8 cellular contexts compared by ENCODE assay signal in genomic region chr5:159094745-159095144, GRCh38. TPM values are rescaled to one million over a fixed set of nuclear protein-coding genes. Genes with fewer than 3 reads are reported as not detected.
DNase-seq lines count a peak whose midpoint lies in the region; ATAC-seq, FAIRE-seq and TF ChIP-seq lines count a peak whose summit lies in the region.

No MANE protein-coding gene starts in this region.

- POLR2A ChIA-PET in A549 (lab: Yijun Ruan, JAX): interaction anchor here (0.7 to 1.3 kb wide), 2 partner anchors 115 to 324 kb away, joined by 3 to 4 read pairs; no protein-coding TSS in a partner anchor

- TF ChIP-seq CTCF in A549 (IDR thresholded peaks at IDR 0.05) (no peak), glutamatergic neuron (IDR thresholded peaks at IDR 0.05; ENCODE audit: partially characterized antibody, unreplicated experiment) (no peak)

- H3K27ac ChIP-seq in A549: peak overlapping the region; percentile 77 to 86

- peaks cover 31% of the 10 kb centered on the region for H3K4me1 Mint-ChIP-seq in glutamatergic neuron (ENCODE audit: low read depth, unreplicated experiment)

- peak overlapping the region; percentile 69 for H3K4me2 ChIP-seq in A549

- peak overlapping the region; percentile 100 for H3K27ac Mint-ChIP-seq in glutamatergic neuron (ENCODE audit: unreplicated experiment)

- TF ChIP-seq EP300 in A549 (IDR thresholded peaks at IDR 0.05): no peak

- no peaks in the 10 kb centered on the region for H3K9me3 ChIP-seq in A549

- H3K9me3 Mint-ChIP-seq in glutamatergic neuron (ENCODE audit: unreplicated experiment): peaks cover 46% of the 10 kb centered on the region

- CTCF ChIA-PET in A549 (lab: Yijun Ruan, JAX): interaction anchor here (1.1 to 1.5 kb wide), 4 partner anchors 12 to 399 kb away, joined by 3 to 12 read pairs (median 4); no protein-coding TSS in a partner anchor

- TF ChIP-seq POLR2A in A549 (IDR thresholded peaks at IDR 0.05; ENCODE audit: low read length): no peak

- DNase-seq in A549 (ENCODE audit: low read depth in 1 of 2, low spot score in 1 of 2) (peak; percentile 73 to 93), NCI-H226 (peak; percentile 71), activated T-cell treated with anti-CD3 and anti-CD28 coated beads for 24 hours (ENCODE audit: low read depth) (peak; percentile 35), glutamatergic neuron (peak; percentile 51), hypothalamus (lab: John Stamatoyannopoulos, UW) (no peak)
- peak; percentile 65 for DNase-seq in stimulated activated CD4-positive, alpha-beta T cell treated with anti-CD3 and anti-CD28 coated beads, Interleukin-1b, Interleukin-23, amount 100 ng/mL, for 48 hours

- H3K4me3 ChIP-seq in A549: peak overlapping the region; percentile 7; the same call in 1 of the 3 replicates

- peaks cover 16% of the 10 kb centered on the region for H3K36me3 Mint-ChIP-seq in glutamatergic neuron (ENCODE audit: unreplicated experiment)

- ATAC-seq in A549 (peak; percentile 47 to 63; a peak in 5 of 6 replicates), GM18498 (IDR thresholded peaks at IDR 0.05; ENCODE audit: unreplicated experiment) (peak; percentile 27), GM19467 (IDR thresholded peaks at IDR 0.05; ENCODE audit: unreplicated experiment) (no peak)

- peak; percentile 67 for FAIRE-seq in A549 (lab: Jason Lieb, UNC)

- TF ChIP-seq RAD21 in A549 (conservative IDR thresholded peaks at IDR 0.05 in 1 of 2, IDR thresholded peaks at IDR 0.05 in 1 of 2): no peak

- peaks cover 38% of the 10 kb centered on the region for H3K4me1 ChIP-seq in A549

- 3% methylated on average over 6 of the region's 6 CpGs for WGBS in A549 (ENCODE audit: missing lambda C conversion rate)

- peak overlapping the region; percentile 98 for H3K4me3 Mint-ChIP-seq in glutamatergic neuron (ENCODE audit: unreplicated experiment)

- peaks cover 42% of the 10 kb centered on the region for H3K27me3 Mint-ChIP-seq in glutamatergic neuron (ENCODE audit: unreplicated experiment)

TF ChIP-seq in A549, 52 proteins besides CTCF, POLR2A, EP300 and RAD21:
- no peak for TF ChIP-seq FOSL2 (IDR thresholded peaks at IDR 0.05)
- peak; percentile 23; the same call in 1 of the 2 replicates for TF ChIP-seq FOSL2 (CRISPR knock-in tag; IDR thresholded peaks at IDR 0.05)
- TF ChIP-seq JUN (IDR thresholded peaks at IDR 0.05): 0 out of 5 replicates have a peak, but pooled peaks of 1 of the 2 experiments have one; percentile 19
- no peak for TF ChIP-seq CBX2 (IDR thresholded peaks at IDR 0.05; ENCODE audit: borderline replicate concordance, low read depth)
- TF ChIP-seq PBX3 (IDR thresholded peaks at IDR 0.05): no peak
- no peak for TF ChIP-seq ZFP36 (IDR thresholded peaks at IDR 0.05; ENCODE audit: borderline replicate concordance, partially characterized antibody)
- TF ChIP-seq, protein P1, sequence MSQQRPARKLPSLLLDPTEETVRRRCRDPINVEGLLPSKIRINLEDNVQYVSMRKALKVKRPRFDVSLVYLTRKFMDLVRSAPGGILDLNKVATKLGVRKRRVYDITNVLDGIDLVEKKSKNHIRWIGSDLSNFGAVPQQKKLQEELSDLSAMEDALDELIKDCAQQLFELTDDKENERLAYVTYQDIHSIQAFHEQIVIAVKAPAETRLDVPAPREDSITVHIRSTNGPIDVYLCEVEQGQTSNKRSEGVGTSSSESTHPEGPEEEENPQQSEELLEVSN (IDR thresholded peaks at IDR 0.05; ENCODE audit: borderline replicate concordance, low read depth): no peak
- no peak for TF ChIP-seq TFCP2L1 (CRISPR knock-in tag; IDR thresholded peaks at IDR 0.05)
- TF ChIP-seq CHD4 (IDR thresholded peaks at IDR 0.05; ENCODE audit: borderline replicate concordance): no peak
- TF ChIP-seq BCL3 (IDR thresholded peaks at IDR 0.05): no peak
- TF ChIP-seq NR3C1 (IDR thresholded peaks at IDR 0.05): no peak
- no peak for TF ChIP-seq KDM1A (IDR thresholded peaks at IDR 0.05; ENCODE audit: low read depth)
- TF ChIP-seq CBX8 (IDR thresholded peaks at IDR 0.05): no peak
- TF ChIP-seq MYC (IDR thresholded peaks at IDR 0.05; ENCODE audit: borderline replicate concordance, low read length): no peak
- no peak for TF ChIP-seq ZNF302 (CRISPR knock-in tag; IDR thresholded peaks at IDR 0.05)
- TF ChIP-seq CEBPB (IDR thresholded peaks at IDR 0.05): 0 out of 4 replicates have a peak, but pooled peaks of 1 of the 2 experiments have one; percentile 4
- TF ChIP-seq SMC3 (IDR thresholded peaks at IDR 0.05): no peak
- peak; percentile 47; the same call in 1 of the 2 replicates for TF ChIP-seq NFE2L2 (conservative IDR thresholded peaks at IDR 0.05; ENCODE audit: low read length)
- TF ChIP-seq MAFK (IDR thresholded peaks at IDR 0.05; ENCODE audit: partially characterized antibody): peak; percentile 67
- TF ChIP-seq ESRRA (IDR thresholded peaks at IDR 0.05; ENCODE audit: borderline replicate concordance, low read length): no peak
- no peak for TF ChIP-seq BHLHE40 (IDR thresholded peaks at IDR 0.05; ENCODE audit: low read depth, low read length)
- TF ChIP-seq, protein P2, sequence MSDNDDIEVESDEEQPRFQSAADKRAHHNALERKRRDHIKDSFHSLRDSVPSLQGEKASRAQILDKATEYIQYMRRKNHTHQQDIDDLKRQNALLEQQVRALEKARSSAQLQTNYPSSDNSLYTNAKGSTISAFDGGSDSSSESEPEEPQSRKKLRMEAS (IDR thresholded peaks at IDR 0.05): peak; percentile 77
- TF ChIP-seq, protein P3, sequence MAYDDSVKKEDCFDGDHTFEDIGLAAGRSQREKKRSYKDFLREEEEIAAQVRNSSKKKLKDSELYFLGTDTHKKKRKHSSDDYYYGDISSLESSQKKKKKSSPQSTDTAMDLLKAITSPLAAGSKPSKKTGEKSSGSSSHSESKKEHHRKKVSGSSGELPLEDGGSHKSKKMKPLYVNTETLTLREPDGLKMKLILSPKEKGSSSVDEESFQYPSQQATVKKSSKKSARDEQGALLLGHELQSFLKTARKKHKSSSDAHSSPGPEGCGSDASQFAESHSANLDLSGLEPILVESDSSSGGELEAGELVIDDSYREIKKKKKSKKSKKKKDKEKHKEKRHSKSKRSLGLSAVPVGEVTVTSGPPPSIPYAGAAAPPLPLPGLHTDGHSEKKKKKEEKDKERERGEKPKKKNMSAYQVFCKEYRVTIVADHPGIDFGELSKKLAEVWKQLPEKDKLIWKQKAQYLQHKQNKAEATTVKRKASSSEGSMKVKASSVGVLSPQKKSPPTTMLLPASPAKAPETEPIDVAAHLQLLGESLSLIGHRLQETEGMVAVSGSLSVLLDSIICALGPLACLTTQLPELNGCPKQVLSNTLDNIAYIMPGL (CRISPR knock-in tag; IDR thresholded peaks at IDR 0.05; ENCODE audit: borderline replicate concordance): peak; percentile 76; the same call in 1 of the 2 replicates

RNA-seq across cellular contexts. Expression of gene EBF1, which starts 5.0 kb away (rescaled TPM):
- polyA plus RNA-seq in A549 (2011; rRNA removed) (1.8 and 2.4 TPM in 2 replicates), A549 (2017; fragmentation: RNase III; extraction: RNeasy Plus Mini Kit Qiagen cat#74134 plus additional on column Dnase treatment) (0.33 to 0.50 TPM (median 0.44 TPM) in 3 replicates)
- polyA plus RNA-seq in A549 (2012; cell fraction: cytosol; rRNA removed): 0.79 and 0.81 TPM in 2 replicates
- 1.4 and 1.8 TPM in 2 replicates for polyA plus RNA-seq in A549 (2012; cell fraction: nucleus; rRNA removed)
- 11.9 and 13.0 TPM in 2 replicates for polyA minus RNA-seq in A549 (2011; rRNA and poly(A)+ RNA removed)
- 412 TPM for total RNA-seq in glutamatergic neuron (ENCODE audit: unreplicated experiment)

Comparison
In these comparisons a context has a peak if more than half of its experiments do, and no peak if none do; other contexts are left out.
1. DNase-seq: peak in A549 (2 of 2), NCI-H226 (single experiment), activated T-cell treated with anti-CD3 and anti-CD28 coated beads for 24 hours (single experiment), glutamatergic neuron (single experiment) and stimulated activated CD4-positive, alpha-beta T cell treated with anti-CD3 and anti-CD28 coated beads, Interleukin-1b, Interleukin-23, amount 100 ng/mL, for 48 hours (single experiment); none in hypothalamus (0 of 51).